In the genomic region with DNA sequence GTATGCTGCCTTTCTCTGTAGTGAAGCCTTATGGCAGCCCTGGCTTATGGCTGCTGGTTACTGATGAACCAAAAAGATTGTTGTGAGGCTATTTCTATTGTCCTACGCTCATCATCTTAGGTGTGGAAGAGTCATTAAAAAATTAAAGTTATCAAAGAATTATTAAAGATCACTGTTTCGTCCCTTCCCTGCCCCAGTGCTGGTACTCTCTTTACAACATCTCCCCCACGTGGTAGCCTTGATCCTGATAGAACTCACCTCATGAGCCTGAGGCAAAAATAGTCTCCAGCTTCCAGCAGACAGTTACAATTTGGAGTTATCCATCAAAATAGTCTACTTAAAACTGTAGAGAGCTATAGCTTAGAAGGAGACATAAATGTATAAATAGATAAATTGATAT, we compare ENCODE assay signal across 9 cellular contexts.
A peak's percentile ranks its signal among the peaks of the same experiment; 100 is the strongest.
DNase-seq lines count a peak whose midpoint lies in the region; ATAC-seq and TF ChIP-seq lines count a peak whose summit lies in the region.
"Had no signal": no experiment of that assay in that cellular context is flagged by ENCODE, and none has a peak within 500 bp of the region (broad histone marks: within the 10 kb centered on the region; RNA-seq: fewer than 3 reads in every experiment).

No MANE protein-coding gene starts in this region.

- TF ChIP-seq CTCF in DND-41 (IDR thresholded peaks at IDR 0.05; ENCODE audit: borderline replicate concordance, extremely low read depth, low read length, poor library complexity, severe bottlenecking), result peak; percentile 72
- TF ChIP-seq CTCF in epithelial cell of esophagus (IDR thresholded peaks at IDR 0.05; ENCODE audit: insufficient read depth, low read depth, low read length, missing control alignments), result peak; percentile 21
- no peak for TF ChIP-seq CTCF in psoas muscle (IDR thresholded peaks at IDR 0.05)

- H3K27me3 ChIP-seq in DND-41 (ENCODE audit: insufficient read depth, low read length, poor library complexity) (no peaks in the 10 kb centered on the region), psoas muscle (ENCODE audit: insufficient read depth in 3 of 3, low read length in 2 of 3) (no peaks in the 10 kb centered on the region)

- ATAC-seq in DND-41 (ENCODE audit: insufficient read depth, low read depth), result peak; percentile 75
- ATAC-seq in GM19397 (IDR thresholded peaks at IDR 0.05; ENCODE audit: unreplicated experiment), result peak; percentile 32
- ATAC-seq in HG03460 (IDR thresholded peaks at IDR 0.05; ENCODE audit: unreplicated experiment), result peak; percentile 40
- no peak for ATAC-seq in psoas muscle

- intact Hi-C loops in psoas muscle (cut with DNase I), result no loop called here

- no peaks in the 10 kb centered on the region for H3K9me3 ChIP-seq in DND-41 (ENCODE audit: insufficient read depth, low read length, severe bottlenecking)
- no peaks in the 10 kb centered on the region for H3K9me3 ChIP-seq in psoas muscle

- peak overlapping the region; percentile 63 for H3K27ac ChIP-seq in DND-41 (ENCODE audit: low read length)
- H3K27ac ChIP-seq in psoas muscle, result no peak overlapping the region
- H3K27ac ChIP-seq: epithelial cell of prostate had no signal

- H2AFZ ChIP-seq in DND-41 (ENCODE audit: low read depth, low read length), result peak overlapping the region; percentile 20; the same call in 1 of the 2 replicates

- H3K4me1 ChIP-seq in DND-41 (ENCODE audit: insufficient read depth, low read length), result peaks cover 43% of the 10 kb centered on the region
- H3K4me1 ChIP-seq in psoas muscle, result no peaks in the 10 kb centered on the region

- H3K79me2 ChIP-seq in DND-41 (ENCODE audit: insufficient read depth, low read length), result no peaks in the 10 kb centered on the region

- H4K20me1 ChIP-seq in DND-41 (ENCODE audit: insufficient read depth, low read length), result no peaks in the 10 kb centered on the region

- H3K4me3 ChIP-seq in DND-41 (ENCODE audit: low read depth in 1 of 2, low read length in 2 of 2), result no peak overlapping the region
- no peak overlapping the region for H3K4me3 ChIP-seq in epithelial cell of esophagus (ENCODE audit: low read length)
- no peak overlapping the region for H3K4me3 ChIP-seq in psoas muscle

- H3K36me3 ChIP-seq in DND-41 (ENCODE audit: insufficient read depth, low read length) (no peaks in the 10 kb centered on the region), psoas muscle (ENCODE audit: insufficient read depth in 1 of 2, low read depth in 1 of 2) (no peaks in the 10 kb centered on the region)

- peak overlapping the region; percentile 4; the same call in 1 of the 2 replicates for H3K9ac ChIP-seq in DND-41 (ENCODE audit: low read depth, low read length)

- H3K4me2 ChIP-seq in DND-41 (ENCODE audit: insufficient read depth, low read length), result no peak overlapping the region

- 73 to 79% (median 77%) methylated on average over 3 of the region's 3 CpGs for WGBS in psoas muscle, 3 donors

- DNase-seq in DND-41 (peak; percentile 39), epithelial cell of esophagus (ENCODE audit: low read depth) (peak; percentile 33), psoas muscle (no peak), KBM-7 (no peak)
- DNase-seq in stimulated activated CD8-positive, alpha-beta memory T cell treated with anti-CD3 and anti-CD28 coated beads, Interleukin-4, amount 100 ng/mL, for 48 hours, result no peak
- DNase-seq in activated effector memory CD4-positive, alpha-beta T cell treated with Interleukin-2 at 50 U/mL for 16 hours, result no peak

- in situ Hi-C loops in KBM-7 (cut with MboI; ENCODE audit: low pct_unique_long_range_greater_than_20kb, low sequenced_read_pairs), result no loop called here

Comparison
In these comparisons a context has a peak if more than half of its experiments do, and no peak if none do; other contexts are left out.
1. ATAC-seq: peak in DND-41 (single experiment), GM19397 (single experiment) and HG03460 (single experiment); none in psoas muscle (0 of 4).
2. DNase-seq: peak in DND-41 (single experiment) and epithelial cell of esophagus (single experiment); none in psoas muscle (0 of 2), stimulated activated CD8-positive, alpha-beta memory T cell treated with anti-CD3 and anti-CD28 coated beads, Interleukin-4, amount 100 ng/mL, for 48 hours (single experiment), activated effector memory CD4-positive, alpha-beta T cell treated with Interleukin-2 at 50 U/mL for 16 hours (single experiment) and KBM-7 (single experiment).